19 cellular contexts compared by ENCODE assay signal in the genomic region with DNA sequence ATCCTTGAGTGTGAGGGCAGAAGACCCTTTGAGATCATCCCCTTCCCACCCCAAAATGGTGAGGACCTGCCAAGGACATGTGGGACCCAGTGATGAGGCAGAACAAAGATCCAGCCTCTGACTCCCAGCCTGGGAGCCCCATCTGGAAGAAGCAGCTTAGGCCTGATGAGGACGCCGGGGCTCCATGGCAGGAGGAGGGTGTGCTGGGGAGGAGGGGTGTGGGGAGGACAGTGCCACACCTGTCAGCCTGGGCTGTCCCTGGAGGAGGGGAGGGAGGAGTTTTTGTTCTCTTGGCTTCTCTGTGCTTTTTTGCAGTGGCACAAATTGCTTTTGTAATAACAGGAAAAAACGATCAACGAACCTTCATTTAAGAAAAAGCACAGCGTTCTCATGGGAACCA.
"Had no signal": no experiment of that assay in that cellular context is flagged by ENCODE, and none has a peak within 500 bp of the region (broad histone marks: within the 10 kb centered on the region; RNA-seq: fewer than 3 reads in every experiment).

No MANE protein-coding gene starts in this region.

- H3K27ac ChIP-seq: adrenal gland, breast epithelium, colonic mucosa, dorsolateral prefrontal cortex, esophagus muscularis mucosa, neutrophil, pancreas, psoas muscle, right atrium auricular region, thoracic aorta, vagina had no signal

- H3K4me3 ChIP-seq: adrenal gland, breast epithelium, colonic mucosa, dorsolateral prefrontal cortex, esophagus muscularis mucosa, pancreas, psoas muscle, right atrium auricular region, thoracic aorta, vagina had no signal

- H3K27me3 ChIP-seq: adrenal gland, breast epithelium, colonic mucosa, dorsolateral prefrontal cortex, pancreas, right atrium auricular region, vagina had no signal

- H3K9me3 ChIP-seq: adrenal gland, breast epithelium, colonic mucosa, esophagus muscularis mucosa, neutrophil, pancreas, psoas muscle, right atrium auricular region, thoracic aorta, vagina had no signal

- H3K36me3 ChIP-seq: adrenal gland, breast epithelium, colonic mucosa, esophagus muscularis mucosa, neutrophil, pancreas, right atrium auricular region, thoracic aorta, vagina had no signal

- ATAC-seq: activated T-helper 17 cell treated with anti-CD3 and anti-CD28 coated beads, Interleukin-2, amount 50 U/mL, for 72 hours; left ventricle myocardium superior; natural killer cell treated with Interleukin-12 subunit alpha and Interleukin-12 subunit beta and Interleukin-15 and Interleukin-18, amount 100 ng/mL, for 72 hours; psoas muscle had no signal

- DNase-seq: activated T-cell treated with anti-CD3 and anti-CD28 coated beads, Interleukin-2, amount 50 U/mL, for 24 hours; adrenal gland; colonic mucosa; dorsolateral prefrontal cortex; hippocampal formation; left ventricle myocardium superior; midbrain; pancreas; psoas muscle; stimulated activated CD4-positive, alpha-beta T cell treated with anti-CD3 and anti-CD28 coated beads, Interleukin-4, amount 100 ng/mL, for 24 hours; stimulated activated naive CD4-positive, alpha-beta T cell treated with Interleukin-2 at 50 U/mL for 16 hours had no signal
